Comparison of ENCODE assay signal across 21 cellular contexts in the genomic region with DNA sequence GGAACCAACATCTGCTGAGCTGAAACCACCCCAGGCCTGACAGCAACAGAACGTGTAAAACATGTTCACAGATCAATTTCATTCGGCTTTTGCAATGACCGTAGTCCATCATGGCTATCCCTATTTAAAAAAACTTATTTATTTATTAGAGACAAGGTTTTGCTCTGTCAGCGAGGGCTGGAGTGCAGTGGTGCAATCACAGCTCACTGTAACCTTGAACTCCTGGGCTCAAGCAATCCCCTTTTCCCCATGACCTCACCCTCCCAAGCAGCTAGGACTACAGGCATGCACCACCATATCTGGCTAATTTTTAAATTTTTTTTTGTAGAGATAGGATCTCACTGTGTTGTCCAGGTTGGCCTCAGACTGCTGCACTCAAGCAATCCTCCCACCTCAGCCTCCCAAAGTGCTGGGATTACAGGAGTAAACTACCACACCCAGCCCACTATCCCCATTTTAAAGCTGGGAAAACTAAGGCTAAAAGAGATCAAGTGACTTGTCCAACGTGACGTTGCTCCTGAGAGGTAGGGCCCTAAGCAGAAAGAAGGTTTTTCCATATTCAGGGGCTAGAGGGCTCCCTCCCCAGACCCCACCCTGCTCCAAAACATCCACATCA.
"Had no signal": no experiment of that assay in that cellular context is flagged by ENCODE, and none has a peak within 500 bp of the region (broad histone marks: within the 10 kb centered on the region; RNA-seq: fewer than 3 reads in every experiment).

No MANE protein-coding gene starts in this region.

- H3K36me3 Mint-ChIP-seq: naive thymus-derived CD8-positive, alpha-beta T cell; stimulated activated naive B cell treated with anti-CD40 and anti-IgM and Interleukin-4, amounts not matched to agents 10 μg/mL and 1 μg/mL and 100 μg/mL, for 72 hours had no signal

- H3K4me1 Mint-ChIP-seq: naive thymus-derived CD8-positive, alpha-beta T cell; stimulated activated naive B cell treated with anti-CD40 and anti-IgM and Interleukin-4, amounts not matched to agents 10 μg/mL and 1 μg/mL and 100 μg/mL, for 72 hours; stimulated activated naive CD8-positive, alpha-beta T cell treated with anti-CD3 and anti-CD28 coated beads, Interleukin-15, amount 100 ng/mL, for 72 hours had no signal

- H3K4me3 Mint-ChIP-seq: naive thymus-derived CD8-positive, alpha-beta T cell; stimulated activated naive B cell treated with anti-CD40 and anti-IgM and Interleukin-4, amounts not matched to agents 10 μg/mL and 1 μg/mL and 100 μg/mL, for 72 hours; stimulated activated naive CD8-positive, alpha-beta T cell treated with anti-CD3 and anti-CD28 coated beads, Interleukin-15, amount 100 ng/mL, for 72 hours had no signal

- H3K79me2 ChIP-seq: hepatocyte had no signal

- ATAC-seq: esophagus mucosa; left colon; left ventricle myocardium superior; naive thymus-derived CD8-positive, alpha-beta T cell; psoas muscle; sciatic nerve; stimulated activated naive B cell treated with anti-CD40 and anti-IgM and Interleukin-4, amounts not matched to agents 10 μg/mL and 1 μg/mL and 100 μg/mL, for 72 hours; stimulated activated naive CD8-positive, alpha-beta T cell treated with anti-CD3 and anti-CD28 coated beads, Interleukin-15, amount 100 ng/mL, for 72 hours had no signal

- H2AFZ ChIP-seq: hepatocyte had no signal

- H3K4me3 ChIP-seq: hepatocyte, psoas muscle, skin epidermis, upper lobe of left lung, uterus had no signal

- H3K27me3 ChIP-seq: neutrophil, upper lobe of left lung, uterus had no signal

- H3K9me3 ChIP-seq: neutrophil, psoas muscle, upper lobe of left lung, uterus had no signal

- H3K9me3 Mint-ChIP-seq: naive thymus-derived CD8-positive, alpha-beta T cell; stimulated activated naive B cell treated with anti-CD40 and anti-IgM and Interleukin-4, amounts not matched to agents 10 μg/mL and 1 μg/mL and 100 μg/mL, for 72 hours; stimulated activated naive CD8-positive, alpha-beta T cell treated with anti-CD3 and anti-CD28 coated beads, Interleukin-15, amount 100 ng/mL, for 72 hours had no signal

- FAIRE-seq: endometrium had no signal

- H3K27ac ChIP-seq: hepatocyte, neutrophil, psoas muscle, skin epidermis, upper lobe of left lung had no signal

- H3K27ac Mint-ChIP-seq: naive thymus-derived CD8-positive, alpha-beta T cell; stimulated activated naive B cell treated with anti-CD40 and anti-IgM and Interleukin-4, amounts not matched to agents 10 μg/mL and 1 μg/mL and 100 μg/mL, for 72 hours; stimulated activated naive CD8-positive, alpha-beta T cell treated with anti-CD3 and anti-CD28 coated beads, Interleukin-15, amount 100 ng/mL, for 72 hours had no signal

- H3K4me1 ChIP-seq: psoas muscle, upper lobe of left lung had no signal

- DNase-seq: effector memory CD4-positive, alpha-beta T cell; foreskin fibroblast; head of caudate nucleus; left colon; left ventricle myocardium superior; mesendoderm; naive thymus-derived CD8-positive, alpha-beta T cell; psoas muscle; stimulated activated CD4-positive, alpha-beta T cell treated with anti-CD3 and anti-CD28 coated beads, Interleukin-2, amount 100 ng/mL, for 24 hours; stimulated activated CD4-positive, alpha-beta T cell treated with anti-CD3 and anti-CD28 coated beads, Interleukin-4, amount 100 ng/mL, for 4 hours; stimulated activated naive B cell treated with anti-CD40 and anti-IgM and Interleukin-4, amounts not matched to agents 10 μg/mL and 1 μg/mL and 100 μg/mL, for 72 hours; stimulated activated naive CD8-positive, alpha-beta T cell treated with anti-CD3 and anti-CD28 coated beads, Interleukin-15, amount 100 ng/mL, for 72 hours; substantia nigra; upper lobe of left lung; uterus had no signal

- H3K4me2 ChIP-seq: hepatocyte had no signal

- H3K36me3 ChIP-seq: neutrophil, upper lobe of left lung, uterus had no signal
